Comparison of ENCODE assay signal across 1 cellular context in the genomic region with DNA sequence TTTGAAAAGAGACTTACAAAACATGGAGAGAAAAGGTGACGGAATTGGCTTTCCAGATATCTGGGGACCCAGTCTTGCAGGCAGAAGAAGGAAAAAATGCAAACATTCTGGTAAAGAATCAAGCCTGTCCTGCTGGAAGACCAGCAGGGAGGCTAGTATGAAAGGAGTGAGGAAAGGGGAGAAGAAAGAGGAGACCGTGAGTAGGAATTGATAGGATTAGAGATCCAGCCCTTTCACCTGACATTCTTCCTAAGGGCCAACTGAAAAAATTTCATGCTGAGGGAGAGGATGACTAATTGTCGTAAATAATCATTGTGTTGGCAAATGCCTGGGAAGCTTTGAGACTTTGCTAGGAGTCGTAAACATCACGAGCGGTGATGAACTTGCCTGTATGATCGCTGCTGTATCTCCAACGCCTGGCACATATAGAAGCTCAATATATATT.
A peak's percentile ranks its signal among the peaks of the same experiment; 100 is the strongest.
TF ChIP-seq lines count a peak whose summit lies in the region.

No MANE protein-coding gene starts in this region.

TF ChIP-seq in HEK293, 187 proteins besides CTCF, POLR2A, EP300 and RAD21 (continued from another document):
- TF ChIP-seq ZNF571 (tag by site-specific recombination; IDR thresholded peaks at IDR 0.05) (no peak), ZBTB48 (tag by site-specific recombination; IDR thresholded peaks at IDR 0.05) (peak; percentile 50; the same call in 1 of the 2 replicates), ZNF366 (tag by site-specific recombination; conservative IDR thresholded peaks at IDR 0.05) (peak; percentile 83), ZSCAN23 (tag by site-specific recombination; IDR thresholded peaks at IDR 0.05) (peak; percentile 51; the same call in 1 of the 2 replicates), SP7 (tag by site-specific recombination; IDR thresholded peaks at IDR 0.05) (peak; percentile 81), ZNF138 (tag by site-specific recombination; IDR thresholded peaks at IDR 0.05; ENCODE audit: borderline replicate concordance) (no peak), ZNF558 (tag by site-specific recombination; IDR thresholded peaks at IDR 0.05) (peak; percentile 60; the same call in 1 of the 2 replicates), ZNF76 (tag by site-specific recombination; IDR thresholded peaks at IDR 0.05; ENCODE audit: borderline replicate concordance, low read depth) (peak; percentile 37; the same call in 1 of the 2 replicates), ZNF501 (tag by site-specific recombination; IDR thresholded peaks at IDR 0.05) (peak; percentile 46; the same call in 1 of the 2 replicates), ZNF629 (tag by site-specific recombination; IDR thresholded peaks at IDR 0.05) (peak; percentile 61; the same call in 1 of the 2 replicates), ZNF433 (tag by site-specific recombination; IDR thresholded peaks at IDR 0.05; ENCODE audit: low read depth) (no peak), WT1 (tag by site-specific recombination; IDR thresholded peaks at IDR 0.05) (peak; percentile 59)
- TF ChIP-seq, protein P1, sequence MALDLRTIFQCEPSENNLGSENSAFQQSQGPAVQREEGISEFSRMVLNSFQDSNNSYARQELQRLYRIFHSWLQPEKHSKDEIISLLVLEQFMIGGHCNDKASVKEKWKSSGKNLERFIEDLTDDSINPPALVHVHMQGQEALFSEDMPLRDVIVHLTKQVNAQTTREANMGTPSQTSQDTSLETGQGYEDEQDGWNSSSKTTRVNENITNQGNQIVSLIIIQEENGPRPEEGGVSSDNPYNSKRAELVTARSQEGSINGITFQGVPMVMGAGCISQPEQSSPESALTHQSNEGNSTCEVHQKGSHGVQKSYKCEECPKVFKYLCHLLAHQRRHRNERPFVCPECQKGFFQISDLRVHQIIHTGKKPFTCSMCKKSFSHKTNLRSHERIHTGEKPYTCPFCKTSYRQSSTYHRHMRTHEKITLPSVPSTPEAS (tag by site-specific recombination; IDR thresholded peaks at IDR 0.05) = 0 out of 2 replicates have a peak, but pooled peaks have one; percentile 21
- TF ChIP-seq, protein P2, sequence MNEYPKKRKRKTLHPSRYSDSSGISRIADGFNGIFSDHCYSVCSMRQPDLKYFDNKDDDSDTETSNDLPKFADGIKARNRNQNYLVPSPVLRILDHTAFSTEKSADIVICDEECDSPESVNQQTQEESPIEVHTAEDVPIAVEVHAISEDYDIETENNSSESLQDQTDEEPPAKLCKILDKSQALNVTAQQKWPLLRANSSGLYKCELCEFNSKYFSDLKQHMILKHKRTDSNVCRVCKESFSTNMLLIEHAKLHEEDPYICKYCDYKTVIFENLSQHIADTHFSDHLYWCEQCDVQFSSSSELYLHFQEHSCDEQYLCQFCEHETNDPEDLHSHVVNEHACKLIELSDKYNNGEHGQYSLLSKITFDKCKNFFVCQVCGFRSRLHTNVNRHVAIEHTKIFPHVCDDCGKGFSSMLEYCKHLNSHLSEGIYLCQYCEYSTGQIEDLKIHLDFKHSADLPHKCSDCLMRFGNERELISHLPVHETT (tag by site-specific recombination; IDR thresholded peaks at IDR 0.05) = peak; percentile 85; the same call in 1 of the 2 replicates
- TF ChIP-seq, protein P3, sequence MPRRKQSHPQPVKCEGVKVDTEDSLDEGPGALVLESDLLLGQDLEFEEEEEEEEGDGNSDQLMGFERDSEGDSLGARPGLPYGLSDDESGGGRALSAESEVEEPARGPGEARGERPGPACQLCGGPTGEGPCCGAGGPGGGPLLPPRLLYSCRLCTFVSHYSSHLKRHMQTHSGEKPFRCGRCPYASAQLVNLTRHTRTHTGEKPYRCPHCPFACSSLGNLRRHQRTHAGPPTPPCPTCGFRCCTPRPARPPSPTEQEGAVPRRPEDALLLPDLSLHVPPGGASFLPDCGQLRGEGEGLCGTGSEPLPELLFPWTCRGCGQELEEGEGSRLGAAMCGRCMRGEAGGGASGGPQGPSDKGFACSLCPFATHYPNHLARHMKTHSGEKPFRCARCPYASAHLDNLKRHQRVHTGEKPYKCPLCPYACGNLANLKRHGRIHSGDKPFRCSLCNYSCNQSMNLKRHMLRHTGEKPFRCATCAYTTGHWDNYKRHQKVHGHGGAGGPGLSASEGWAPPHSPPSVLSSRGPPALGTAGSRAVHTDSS (tag by site-specific recombination; IDR thresholded peaks at IDR 0.05) = no peak
- TF ChIP-seq, protein P4, sequence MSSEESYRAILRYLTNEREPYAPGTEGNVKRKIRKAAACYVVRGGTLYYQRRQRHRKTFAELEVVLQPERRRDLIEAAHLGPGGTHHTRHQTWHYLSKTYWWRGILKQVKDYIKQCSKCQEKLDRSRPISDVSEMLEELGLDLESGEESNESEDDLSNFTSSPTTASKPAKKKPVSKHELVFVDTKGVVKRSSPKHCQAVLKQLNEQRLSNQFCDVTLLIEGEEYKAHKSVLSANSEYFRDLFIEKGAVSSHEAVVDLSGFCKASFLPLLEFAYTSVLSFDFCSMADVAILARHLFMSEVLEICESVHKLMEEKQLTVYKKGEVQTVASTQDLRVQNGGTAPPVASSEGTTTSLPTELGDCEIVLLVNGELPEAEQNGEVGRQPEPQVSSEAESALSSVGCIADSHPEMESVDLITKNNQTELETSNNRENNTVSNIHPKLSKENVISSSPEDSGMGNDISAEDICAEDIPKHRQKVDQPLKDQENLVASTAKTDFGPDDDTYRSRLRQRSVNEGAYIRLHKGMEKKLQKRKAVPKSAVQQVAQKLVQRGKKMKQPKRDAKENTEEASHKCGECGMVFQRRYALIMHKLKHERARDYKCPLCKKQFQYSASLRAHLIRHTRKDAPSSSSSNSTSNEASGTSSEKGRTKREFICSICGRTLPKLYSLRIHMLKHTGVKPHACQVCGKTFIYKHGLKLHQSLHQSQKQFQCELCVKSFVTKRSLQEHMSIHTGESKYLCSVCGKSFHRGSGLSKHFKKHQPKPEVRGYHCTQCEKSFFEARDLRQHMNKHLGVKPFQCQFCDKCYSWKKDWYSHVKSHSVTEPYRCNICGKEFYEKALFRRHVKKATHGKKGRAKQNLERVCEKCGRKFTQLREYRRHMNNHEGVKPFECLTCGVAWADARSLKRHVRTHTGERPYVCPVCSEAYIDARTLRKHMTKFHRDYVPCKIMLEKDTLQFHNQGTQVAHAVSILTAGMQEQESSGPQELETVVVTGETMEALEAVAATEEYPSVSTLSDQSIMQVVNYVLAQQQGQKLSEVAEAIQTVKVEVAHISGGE (tag by site-specific recombination; conservative IDR thresholded peaks at IDR 0.05; ENCODE audit: low read depth) = peak; percentile 4; the same call in 1 of the 2 replicates
